ENCODE assay signal across 8 cellular contexts in the genomic region with DNA sequence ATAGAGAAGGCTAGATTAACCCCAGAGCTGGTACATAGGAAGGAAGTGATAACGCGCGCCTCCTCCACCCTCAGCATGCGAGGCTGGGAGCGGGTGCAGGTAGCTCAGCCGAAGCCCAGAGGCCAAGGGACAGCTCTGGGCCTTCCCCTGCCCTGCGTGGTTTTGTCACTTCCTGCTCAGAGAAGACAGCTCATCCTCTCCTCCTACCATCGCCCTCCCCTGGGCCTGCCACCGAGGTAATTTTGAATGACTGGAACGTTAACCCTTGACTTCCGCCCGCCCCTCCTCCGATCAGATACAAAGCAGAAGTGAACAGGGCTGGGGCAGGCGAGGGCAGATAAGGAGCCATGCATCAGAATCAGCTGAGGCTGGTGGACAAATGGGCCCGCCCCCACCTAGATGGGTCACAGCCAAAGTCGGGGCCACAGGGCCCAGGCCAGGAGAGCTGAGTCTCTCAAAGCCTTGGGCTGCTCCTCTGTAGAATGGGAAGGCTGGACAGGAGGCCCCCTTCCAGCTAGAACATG. TPM values are rescaled to one million over a fixed set of nuclear protein-coding genes. Genes with fewer than 3 reads are reported as not detected.
A peak's percentile ranks its signal among the peaks of the same experiment; 100 is the strongest.
DNase-seq lines count a peak whose midpoint lies in the region; ATAC-seq and TF ChIP-seq lines count a peak whose summit lies in the region.

No MANE protein-coding gene starts in this region.

- no peaks in the 10 kb centered on the region for H3K9me3 ChIP-seq in upper lobe of right lung

- DNase-seq in CD1c-positive myeloid dendritic cell (ENCODE audit: extremely low spot score) (peak; percentile 95), HUDEP-2 (lab: John Stamatoyannopoulos, UW; ENCODE audit: unreplicated experiment in 76 of 76) (peak in 75 of 76 experiments; percentile 42 to 98 (median 96)), activated B cell treated with CpG ODN at 0.5 μM for 24 hours (peak; percentile 82), natural killer cell (peak; percentile 80), upper lobe of right lung (peak; percentile 85), HuH-7.5 (ENCODE audit: low spot score) (no peak)
- DNase-seq in central memory CD4-positive, alpha-beta T cell: peak; percentile 90

- peak overlapping the region; percentile 97 for H3K4me3 Mint-ChIP-seq in activated B cell treated with CpG ODN at 0.5 μM for 24 hours
- H3K4me3 Mint-ChIP-seq in natural killer cell: peak overlapping the region; percentile 91

- no peaks in the 10 kb centered on the region for H3K9me3 Mint-ChIP-seq in activated B cell treated with CpG ODN at 0.5 μM for 24 hours
- no peaks in the 10 kb centered on the region for H3K9me3 Mint-ChIP-seq in natural killer cell

- ATAC-seq in GM21367 (IDR thresholded peaks at IDR 0.05; ENCODE audit: unreplicated experiment) (peak; percentile 45), activated B cell treated with CpG ODN at 0.5 μM for 24 hours (ENCODE audit: low read depth) (peak; percentile 75), natural killer cell (peak; percentile 65 to 84 (median 72)), upper lobe of right lung (peak; percentile 75)

- peak overlapping the region; percentile 73 for H3K27ac ChIP-seq in upper lobe of right lung

- intact Hi-C loops in activated B cell treated with CpG ODN at 0.5 μM for 24 hours (cut with micrococcal nuclease): loop anchor here (1.0 to 2.0 kb wide), 4 partner anchors 12 to 382 kb away; a partner anchor contains a TSS
- intact Hi-C loops in natural killer cell (cut with micrococcal nuclease): loop anchor here (5.0 kb wide), 3 partner anchors 35 to 95 kb away; a partner anchor contains a TSS
- intact Hi-C loops in upper lobe of right lung (cut with DNase I): no loop called here

- H3K36me3 ChIP-seq in upper lobe of right lung: no peaks in the 10 kb centered on the region

- H3K4me3 ChIP-seq in upper lobe of right lung: peak overlapping the region; percentile 59

- H3K36me3 Mint-ChIP-seq in activated B cell treated with CpG ODN at 0.5 μM for 24 hours (ENCODE audit: low read depth): peaks cover 58% of the 10 kb centered on the region
- H3K36me3 Mint-ChIP-seq in natural killer cell: no peaks in the 10 kb centered on the region

- CTCF ChIA-PET in activated B cell treated with CpG ODN at 0.5 μM for 24 hours (lab: Charles Lee): interaction anchor here (0.7 to 8.8 kb wide), 6 partner anchors 13 to 215 kb away, joined by 3 to 139 read pairs (median 34); no protein-coding TSS in a partner anchor

- H3K27ac Mint-ChIP-seq in activated B cell treated with CpG ODN at 0.5 μM for 24 hours (peak overlapping the region; percentile 90), natural killer cell (peak overlapping the region; percentile 93 to 98)

- TF ChIP-seq CTCF in activated B cell treated with CpG ODN at 0.5 μM for 24 hours (IDR thresholded peaks at IDR 0.05): no peak
- TF ChIP-seq CTCF in natural killer cell (IDR thresholded peaks at IDR 0.05): no peak
- no peak for TF ChIP-seq CTCF in upper lobe of right lung (IDR thresholded peaks at IDR 0.05)

- peaks cover 6% of the 10 kb centered on the region for H3K4me1 ChIP-seq in upper lobe of right lung

- POLR2A ChIA-PET in activated B cell treated with CpG ODN at 0.5 μM for 24 hours (lab: Charles Lee): interaction anchor here (0.6 to 9.9 kb wide), 18 partner anchors 11 to 914 kb away, joined by 3 to 304 read pairs (median 4); a partner anchor contains a TSS

- peaks cover 11% of the 10 kb centered on the region for H3K27me3 ChIP-seq in upper lobe of right lung

- H3K4me1 Mint-ChIP-seq in activated B cell treated with CpG ODN at 0.5 μM for 24 hours: peaks cover 82% of the 10 kb centered on the region
- peaks cover 63 to 78% of the 10 kb centered on the region in 2 donors for H3K4me1 Mint-ChIP-seq in natural killer cell

- H3K27me3 Mint-ChIP-seq in activated B cell treated with CpG ODN at 0.5 μM for 24 hours: no peaks in the 10 kb centered on the region
- H3K27me3 Mint-ChIP-seq in natural killer cell (ENCODE audit: low read depth in 2 of 2): no peaks in the 10 kb centered on the region

RNA-seq across cellular contexts. Expression of a gene that starts 1.6 kb away (rescaled TPM):
- total RNA-seq in activated B cell treated with CpG ODN at 0.5 μM for 24 hours (518 and 557 TPM in 2 replicates), natural killer cell (100 to 1,000 TPM; 647 to 744 (median 741) TPM), upper lobe of right lung (107 TPM)

RNA-seq across cellular contexts. Expression of a gene that starts 30.2 kb away (rescaled TPM):
- 1.7 and 1.8 TPM in 2 replicates for total RNA-seq in activated B cell treated with CpG ODN at 0.5 μM for 24 hours
- under 1 TPM; 0.20 to 0.64 (median 0.23) TPM for total RNA-seq in natural killer cell
- not detected for total RNA-seq in upper lobe of right lung

RNA-seq across cellular contexts. Expression of a gene that starts 39.9 kb away (rescaled TPM):
- total RNA-seq in activated B cell treated with CpG ODN at 0.5 μM for 24 hours: 37.2 and 40.3 TPM in 2 replicates
- total RNA-seq in natural killer cell: 100 to 1,000 TPM; 219 to 260 (median 249) TPM
- 37.9 TPM for total RNA-seq in upper lobe of right lung

RNA-seq across cellular contexts. Expression of a gene that starts 54.4 kb away (rescaled TPM):
- 5.2 and 8.2 TPM in 2 replicates for total RNA-seq in activated B cell treated with CpG ODN at 0.5 μM for 24 hours
- 10 to 100 TPM in 1 of 3 donors, 1 to 10 TPM in 2; 6.0 to 10.3 (median 6.7) TPM for total RNA-seq in natural killer cell
- 6.1 TPM for total RNA-seq in upper lobe of right lung
